In genomic region chr4:9722131-9722530, GRCh38 we compare ENCODE assay signal across 5 cellular contexts. TPM values are rescaled to one million over a fixed set of nuclear protein-coding genes. Genes with fewer than 3 reads are reported as not detected.
"Had no signal": no experiment of that assay in that cellular context is flagged by ENCODE, and none has a peak within 500 bp of the region (broad histone marks: within the 10 kb centered on the region; RNA-seq: fewer than 3 reads in every experiment).

No MANE protein-coding gene starts in this region.

RNA-seq across cellular contexts. Expression of gene DRD5, which starts 59.3 kb away (rescaled TPM):
- polyA plus RNA-seq: hepatocyte, immature natural killer cell, keratinocyte, liver, mammary epithelial cell had no signal
